In the genomic region with DNA sequence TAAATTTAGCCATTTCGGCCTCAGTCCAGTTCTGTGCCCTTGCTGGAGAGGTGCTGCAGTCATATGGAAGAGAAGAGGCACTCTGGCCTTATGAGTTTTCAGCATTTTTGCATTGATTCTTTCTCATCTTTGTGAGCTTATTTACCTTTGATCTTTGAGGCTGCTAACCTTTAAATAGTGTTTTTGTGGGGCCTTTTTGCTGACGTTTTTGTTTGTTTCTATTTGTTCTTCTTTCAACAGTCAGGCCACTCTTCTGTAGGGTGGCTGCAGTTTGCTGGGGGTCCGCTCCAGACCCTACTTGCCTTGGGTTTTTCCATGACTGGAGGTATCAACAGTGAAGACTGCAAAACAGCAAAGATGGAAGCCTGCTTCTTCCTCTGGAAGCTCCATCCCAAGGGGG, we compare ENCODE assay signal across 11 cellular contexts.
"Had no signal": no experiment of that assay in that cellular context is flagged by ENCODE, and none has a peak within 500 bp of the region (broad histone marks: within the 10 kb centered on the region; RNA-seq: fewer than 3 reads in every experiment).

No MANE protein-coding gene starts in this region.

- H3K9ac ChIP-seq: GM23248 had no signal

- H3K27ac ChIP-seq: GM23248 had no signal

- H3K36me3 ChIP-seq: HAP-1 had no signal

- H3K4me1 ChIP-seq: HAP-1 had no signal

- H2AFZ ChIP-seq: GM23248, GM23338 had no signal

- ATAC-seq: GM23338, HCT116 had no signal

- DNase-seq: GM23248, GOT3, H7, H9, HCEC 1CT, HFFc6 had no signal

- H3K4me2 ChIP-seq: GM23338 had no signal

- H3K9me3 ChIP-seq: HAP-1 had no signal

- FAIRE-seq: H1, H54 had no signal

- H3K4me3 ChIP-seq: GM23248, GM23338, HAP-1 had no signal
